In genomic region chr17:8647202-8647601, GRCh38 we compare ENCODE assay signal across 20 cellular contexts. TPM values are rescaled to one million over a fixed set of nuclear protein-coding genes. Genes with fewer than 3 reads are reported as not detected.
DNase-seq lines count a peak whose midpoint lies in the region; ATAC-seq and TF ChIP-seq lines count a peak whose summit lies in the region.
"Had no signal": no experiment of that assay in that cellular context is flagged by ENCODE, and none has a peak within 500 bp of the region (broad histone marks: within the 10 kb centered on the region; RNA-seq: fewer than 3 reads in every experiment).

No MANE protein-coding gene starts in this region.

- no peak for ATAC-seq in aorta (ENCODE audit: low FRiP score)
- ATAC-seq in GM19351 (IDR thresholded peaks at IDR 0.05; ENCODE audit: unreplicated experiment), result no peak
- ATAC-seq: GM12878 had no signal

- 88 to 91% methylated on average over 7 of the region's 7 CpGs for WGBS in aorta, 2 donors
- WGBS in H9 (ENCODE audit: extremely low coverage, insufficient read length, low lambda C conversion rate), result no CpG with 5 or more reads among the region's 7 CpGs

- H2BK5ac ChIP-seq in H9 (ENCODE audit: insufficient read length, low read length), result no peak overlapping the region

- H2BK120ac ChIP-seq in H9 (ENCODE audit: low read depth, low read length, poor library complexity, severe bottlenecking), result no peak overlapping the region

- H3K79me1 ChIP-seq in H9 (ENCODE audit: insufficient read depth, low read depth, low read length, poor library complexity, severe bottlenecking), result no peaks in the 10 kb centered on the region

- no peak overlapping the region for H3T11ph ChIP-seq in H9 (ENCODE audit: low read length)

- DNase-seq in DMS53 (lab: John Stamatoyannopoulos, UW) (peak; percentile 23), DMS53 treated with DMSO at 0.1 percent for 48 hours (lab: John Stamatoyannopoulos, UW; ENCODE audit: unreplicated experiment) (no peak), ascending aorta (ENCODE audit: low spot score in 2 of 2) (no peak), renal cortical epithelial cell (ENCODE audit: low read depth) (peak; percentile 43), aorta (no peak), HAP-1 (ENCODE audit: low spot score in 2 of 2) (no peak), H9 (no peak)
- DNase-seq: 8988T; C1 segment of cervical spinal cord; Calu3; CD4-positive, alpha-beta memory T cell; COR-L47; DMS79; EL; GDM1; GM23248; H7; HFFc6 had no signal

- H3K27me3 ChIP-seq in ascending aorta (no peaks in the 10 kb centered on the region), aorta (ENCODE audit: control insufficient read depth in 1 of 2, insufficient read depth in 2 of 2, low read length in 1 of 2) (no peaks in the 10 kb centered on the region), HAP-1 (ENCODE audit: low read depth) (peaks cover 4% of the 10 kb centered on the region), H9 (ENCODE audit: insufficient read depth, low read length) (no peaks in the 10 kb centered on the region)

- no peaks in the 10 kb centered on the region for H3K36me3 ChIP-seq in ascending aorta
- no peaks in the 10 kb centered on the region for H3K36me3 ChIP-seq in aorta (ENCODE audit: control insufficient read depth in 1 of 2, insufficient read depth in 2 of 2, low read length in 1 of 2)
- H3K36me3 ChIP-seq in HAP-1 (replicated peaks), result no peaks in the 10 kb centered on the region

- no peak overlapping the region for H3K56ac ChIP-seq in H9 (ENCODE audit: insufficient read length, low read depth, low read length)

- no peak overlapping the region for H3K9ac ChIP-seq in H9 (ENCODE audit: extremely low read depth, insufficient read length, low read length)
- H3K9ac ChIP-seq: GM23248 had no signal

- no peak overlapping the region for H2AFZ ChIP-seq in H9 (ENCODE audit: low read length)
- H2AFZ ChIP-seq: GM23248 had no signal

- H3K4me1 ChIP-seq in ascending aorta, result peaks cover 6 to 32% of the 10 kb centered on the region in 2 donors
- peaks cover 0 to 3% of the 10 kb centered on the region in 2 donors for H3K4me1 ChIP-seq in aorta (ENCODE audit: control insufficient read depth in 1 of 2, insufficient read depth in 2 of 2, low read length in 2 of 2)
- H3K4me1 ChIP-seq in HAP-1, result no peaks in the 10 kb centered on the region
- H3K4me1 ChIP-seq in H9 (ENCODE audit: insufficient read depth, low read length), result no peaks in the 10 kb centered on the region

- H3K4me3 ChIP-seq in ascending aorta, result no peak overlapping the region
- no peak overlapping the region for H3K4me3 ChIP-seq in aorta (ENCODE audit: low read length in 2 of 2)
- H3K4me3 ChIP-seq in HAP-1, result no peak overlapping the region
- H3K4me3 ChIP-seq: GM12878, GM23248 had no signal

- H3K23ac ChIP-seq in H9 (ENCODE audit: insufficient read length, low read depth, low read length), result no peak overlapping the region

- H3K9me3 ChIP-seq in ascending aorta, result no peaks in the 10 kb centered on the region
- H3K9me3 ChIP-seq in aorta (ENCODE audit: control insufficient read depth, low read length), result no peaks in the 10 kb centered on the region
- no peaks in the 10 kb centered on the region for H3K9me3 ChIP-seq in HAP-1
- no peaks in the 10 kb centered on the region for H3K9me3 ChIP-seq in H9 (ENCODE audit: control insufficient read depth, low read depth, low read length)

- peaks cover 9 to 17% of the 10 kb centered on the region in 2 experiments for H3K4me1 Mint-ChIP-seq in H9
- H3K4me1 Mint-ChIP-seq: CD4-positive, alpha-beta memory T cell had no signal

- no peak overlapping the region for H2BK20ac ChIP-seq in H9 (ENCODE audit: low read depth, low read length, poor library complexity, severe bottlenecking)

- intact Hi-C loops in ascending aorta (cut with DNase I) (loop anchor here (5.0 kb wide), 1 partner anchor 100 kb away; no protein-coding TSS in a partner anchor), aorta (cut with DNase I) (loop anchor here in 1 of 2 donors (2.0 to 5.0 kb wide), 2 partner anchors 14 to 50 kb away; no protein-coding TSS in a partner anchor)

- H2BK15ac ChIP-seq in H9 (ENCODE audit: low read depth, low read length), result no peak overlapping the region

- H3K27ac Mint-ChIP-seq in H9, result no peak overlapping the region
- H3K27ac Mint-ChIP-seq: CD4-positive, alpha-beta memory T cell; HFFc6 had no signal

- H3K23me2 ChIP-seq in H9 (ENCODE audit: insufficient read length, low read depth, low read length, poor library complexity, severe bottlenecking), result no peaks in the 10 kb centered on the region

- H3K27me3 Mint-ChIP-seq in H9 (ENCODE audit: low read depth), result peaks cover 2% of the 10 kb centered on the region; the same call in 1 of the 2 replicates

- no peaks in the 10 kb centered on the region for H3K79me2 ChIP-seq in H9 (ENCODE audit: insufficient read depth, low read length)

- no peaks in the 10 kb centered on the region for H4K20me1 ChIP-seq in H9 (ENCODE audit: control insufficient read depth, insufficient read depth, insufficient read length)

- no peak overlapping the region for H3K14ac ChIP-seq in H9 (ENCODE audit: insufficient read depth, low read length)

- H3K4me2 ChIP-seq in H9 (ENCODE audit: insufficient read depth, insufficient read length, low read length), result no peak overlapping the region

- no peak overlapping the region for H4K8ac ChIP-seq in H9 (replicated peaks; ENCODE audit: insufficient read length, low read depth, low read length)

- H2BK12ac ChIP-seq in H9 (ENCODE audit: insufficient read length, low read depth, low read length), result no peak overlapping the region

- H3K4ac ChIP-seq in H9 (ENCODE audit: low read depth, low read length), result no peak overlapping the region

- no peaks in the 10 kb centered on the region for H3K9me3 Mint-ChIP-seq in H9
- H3K9me3 Mint-ChIP-seq: HFFc6 had no signal

- TF ChIP-seq CTCF in ascending aorta (IDR thresholded peaks at IDR 0.05) (no peak), H9 (conservative IDR thresholded peaks at IDR 0.05) (no peak)

- H3K18ac ChIP-seq in H9 (ENCODE audit: insufficient read length, low read depth, low read length), result no peak overlapping the region

- in situ Hi-C loops in HAP-1 (cut with MboI; ENCODE audit: low sequenced_read_pairs), result no loop called here

- H3K27ac ChIP-seq in ascending aorta (peak overlapping the region; percentile 89 to 98), aorta (ENCODE audit: low read depth in 1 of 2, low read length in 2 of 2) (peak overlapping the region; percentile 90 to 91), H9 (ENCODE audit: insufficient read length, low read depth, low read length) (no peak overlapping the region)
- H3K27ac ChIP-seq: GM23248 had no signal

- no peak overlapping the region for H3K4me3 Mint-ChIP-seq in H9
- H3K4me3 Mint-ChIP-seq: CD4-positive, alpha-beta memory T cell; HFFc6 had no signal

- no peak overlapping the region for H2AK5ac ChIP-seq in H9 (ENCODE audit: insufficient read length, low read length)

- no peak overlapping the region for H4K5ac ChIP-seq in H9 (ENCODE audit: insufficient read length, low read depth, low read length)

- no peaks in the 10 kb centered on the region for H3K36me3 Mint-ChIP-seq in H9 (ENCODE audit: insufficient read depth in 1 of 3, low read depth in 3 of 3)
- H3K36me3 Mint-ChIP-seq: CD4-positive, alpha-beta memory T cell had no signal

- no peak overlapping the region for H4K91ac ChIP-seq in H9 (ENCODE audit: insufficient read length, low read depth, low read length)

RNA-seq across cellular contexts. Expression of gene MYH10, which starts 16.7 kb away (rescaled TPM):
- total RNA-seq in ascending aorta (378 TPM), renal cortical epithelial cell (49.5 and 149 TPM in 2 replicates), aorta (1,000 to 10,000 TPM; 1,394 to 1,963 TPM), H9 (2021) (251 and 256 TPM in 2 replicates)
- polyA plus RNA-seq in aorta, result 100 to 1,000 TPM; 205 to 244 TPM

Comparison
In these comparisons a context has a peak if more than half of its experiments do, and no peak if none do; other contexts are left out.
1. DNase-seq: peak in DMS53 (single experiment) and renal cortical epithelial cell (single experiment); none in DMS53 treated with DMSO at 0.1 percent for 48 hours (single experiment), ascending aorta (0 of 2), aorta (0 of 2), HAP-1 (0 of 2) and H9 (single experiment).